ENCODE assay signal across 11 cellular contexts in the genomic region with DNA sequence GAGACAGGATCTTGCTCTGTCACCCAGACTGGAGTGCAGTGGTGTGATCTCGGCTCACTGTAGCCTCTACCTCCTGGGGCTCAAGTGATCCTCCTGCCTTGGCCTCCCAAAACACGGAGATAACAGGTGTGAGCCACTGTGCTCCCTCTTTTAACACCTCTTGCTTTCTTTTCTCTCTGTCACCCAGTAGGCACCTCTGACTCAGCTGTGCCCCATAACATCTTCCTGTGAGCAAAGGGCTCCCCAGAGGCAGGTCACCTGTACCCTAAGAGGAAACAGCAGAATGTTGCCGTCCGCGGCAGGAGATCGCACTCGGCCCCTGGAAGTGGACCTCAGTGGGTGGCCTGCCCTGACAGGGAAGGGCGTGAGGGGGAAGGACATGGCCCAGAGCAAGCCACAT. TPM values are rescaled to one million over a fixed set of nuclear protein-coding genes. Genes with fewer than 3 reads are reported as not detected.
DNase-seq lines count a peak whose midpoint lies in the region; ATAC-seq and TF ChIP-seq lines count a peak whose summit lies in the region.
"Had no signal": no experiment of that assay in that cellular context is flagged by ENCODE, and none has a peak within 500 bp of the region (broad histone marks: within the 10 kb centered on the region; RNA-seq: fewer than 3 reads in every experiment).

No MANE protein-coding gene starts in this region.

- peaks cover 7% of the 10 kb centered on the region for H3K36me3 Mint-ChIP-seq in activated CD8-positive, alpha-beta T cell treated with anti-CD3 and anti-CD28 coated beads for 36 hours (ENCODE audit: low read depth)
- H3K36me3 Mint-ChIP-seq in effector memory CD8-positive, alpha-beta T cell (ENCODE audit: insufficient read depth) = peaks cover 42% of the 10 kb centered on the region

- TF ChIP-seq CTCF in activated CD8-positive, alpha-beta T cell treated with anti-CD3 and anti-CD28 coated beads for 36 hours (IDR thresholded peaks at IDR 0.05) = no peak

- peak overlapping the region; percentile 99 for H3K4me3 Mint-ChIP-seq in activated CD8-positive, alpha-beta T cell treated with anti-CD3 and anti-CD28 coated beads for 36 hours
- peak overlapping the region; percentile 100 for H3K4me3 Mint-ChIP-seq in effector memory CD8-positive, alpha-beta T cell

- intact Hi-C loops in activated CD8-positive, alpha-beta T cell treated with anti-CD3 and anti-CD28 coated beads for 36 hours (cut with micrococcal nuclease) = loop anchor here (10.0 kb wide), 1 partner anchor 73 kb away; a partner anchor contains a TSS

- POLR2A ChIA-PET in activated CD8-positive, alpha-beta T cell treated with anti-CD3 and anti-CD28 coated beads for 36 hours (lab: Charles Lee) = interaction anchor here (1.1 to 1.4 kb wide), 4 partner anchors 22 to 60 kb away, joined by 3 to 4 read pairs (median 3); a partner anchor contains a TSS

- peak overlapping the region; percentile 83 for H3K4me3 ChIP-seq in Jurkat, Clone E6-1 (ENCODE audit: low read length)

- H3K27me3 Mint-ChIP-seq in activated CD8-positive, alpha-beta T cell treated with anti-CD3 and anti-CD28 coated beads for 36 hours = no peaks in the 10 kb centered on the region
- no peaks in the 10 kb centered on the region for H3K27me3 Mint-ChIP-seq in effector memory CD8-positive, alpha-beta T cell

- ATAC-seq in activated CD8-positive, alpha-beta T cell treated with anti-CD3 and anti-CD28 coated beads for 36 hours = peak; percentile 64
- peak; percentile 64 for ATAC-seq in effector memory CD8-positive, alpha-beta T cell (replicated peaks)

- no peaks in the 10 kb centered on the region for H3K9me3 Mint-ChIP-seq in activated CD8-positive, alpha-beta T cell treated with anti-CD3 and anti-CD28 coated beads for 36 hours
- H3K9me3 Mint-ChIP-seq in effector memory CD8-positive, alpha-beta T cell = no peaks in the 10 kb centered on the region

- CTCF ChIA-PET in activated CD8-positive, alpha-beta T cell treated with anti-CD3 and anti-CD28 coated beads for 36 hours (lab: Charles Lee) = no interaction called here

- H3K4me1 Mint-ChIP-seq in activated CD8-positive, alpha-beta T cell treated with anti-CD3 and anti-CD28 coated beads for 36 hours (ENCODE audit: low read depth) = peaks cover 42% of the 10 kb centered on the region
- H3K4me1 Mint-ChIP-seq in effector memory CD8-positive, alpha-beta T cell (ENCODE audit: low read depth in 2 of 2) = peaks cover 37 to 57% of the 10 kb centered on the region in 2 donors

- peak overlapping the region; percentile 98 for H3K27ac Mint-ChIP-seq in activated CD8-positive, alpha-beta T cell treated with anti-CD3 and anti-CD28 coated beads for 36 hours
- peak overlapping the region; percentile 93 to 95 for H3K27ac Mint-ChIP-seq in effector memory CD8-positive, alpha-beta T cell

- no peak for DNase-seq in Jurkat, Clone E6-1 (ENCODE audit: low read depth, low spot score)
- DNase-seq in activated CD8-positive, alpha-beta T cell treated with anti-CD3 and anti-CD28 coated beads for 36 hours = peak; percentile 79
- peak; percentile 40 to 53 (median 46) for DNase-seq in effector memory CD8-positive, alpha-beta T cell
- DNase-seq in stimulated activated CD4-positive, alpha-beta T cell treated with anti-CD3 and anti-CD28 coated beads, TNF-alpha, amount 100 ng/mL, for 48 hours (ENCODE audit: low read depth in 3 of 3) = peak; percentile 17 to 35 (median 30)
- DNase-seq in NCI-H82 (lab: John Stamatoyannopoulos, UW) (no peak), NCI-H524 (lab: John Stamatoyannopoulos, UW) (no peak), cerebellar nuclear complex (lab: John Stamatoyannopoulos, UW) (no peak)
- no peak for DNase-seq in effector CD8-positive, alpha-beta T cell (lab: John Stamatoyannopoulos, UW)
- DNase-seq: Calu3, caudate nucleus, T1000 had no signal

RNA-seq across cellular contexts. Expression of a gene that starts 0.9 kb away (rescaled TPM):
- 7.5 TPM for polyA plus RNA-seq in Jurkat, Clone E6-1 (2012; ENCODE audit: insufficient read depth, insufficient read length)
- 10 to 100 TPM; 17.9 to 19.8 TPM for total RNA-seq in activated CD8-positive, alpha-beta T cell treated with anti-CD3 and anti-CD28 coated beads for 36 hours

RNA-seq across cellular contexts. Expression of a gene that starts 33.3 kb away (rescaled TPM):
- 6.7 TPM for polyA plus RNA-seq in Jurkat, Clone E6-1 (2012; ENCODE audit: insufficient read depth, insufficient read length)
- total RNA-seq in activated CD8-positive, alpha-beta T cell treated with anti-CD3 and anti-CD28 coated beads for 36 hours = 10 to 100 TPM in 1 of 2 experiments, 1 to 10 TPM in 1; 9.8 to 10.1 TPM

Comparison
In these comparisons a context has a peak if more than half of its experiments do, and no peak if none do; other contexts are left out.
1. DNase-seq: peak in activated CD8-positive, alpha-beta T cell treated with anti-CD3 and anti-CD28 coated beads for 36 hours (single experiment), effector memory CD8-positive, alpha-beta T cell (3 of 3) and stimulated activated CD4-positive, alpha-beta T cell treated with anti-CD3 and anti-CD28 coated beads, TNF-alpha, amount 100 ng/mL, for 48 hours (3 of 3); none in Jurkat, Clone E6-1 (single experiment), NCI-H82 (single experiment), NCI-H524 (0 of 2), cerebellar nuclear complex (0 of 2) and effector CD8-positive, alpha-beta T cell (single experiment).